In genomic region chr10:5760462-5760861, GRCh38 we compare ENCODE assay signal across 21 cellular contexts. TPM values are rescaled to one million over a fixed set of nuclear protein-coding genes. Genes with fewer than 3 reads are reported as not detected.
DNase-seq lines count a peak whose midpoint lies in the region; ATAC-seq and TF ChIP-seq lines count a peak whose summit lies in the region.
"Had no signal": no experiment of that assay in that cellular context is flagged by ENCODE, and none has a peak within 500 bp of the region (broad histone marks: within the 10 kb centered on the region; RNA-seq: fewer than 3 reads in every experiment).

No MANE protein-coding gene starts in this region.

- no peak for TF ChIP-seq POLR2A in transverse colon (IDR thresholded peaks at IDR 0.05)

- peaks cover 25 to 39% of the 10 kb centered on the region in 2 donors for H3K36me3 Mint-ChIP-seq in activated naive CD4-positive, alpha-beta T cell treated with anti-CD3 and anti-CD28 coated beads, Interleukin-2, amount 50 U/mL, for 72 hours
- H3K36me3 Mint-ChIP-seq in activated naive CD4-positive, alpha-beta T cell treated with anti-CD3 and anti-CD28 coated beads, Interleukin-2, amount 10 ng/mL, durations not matched to agents 7 days and 5 days = peaks cover 59% of the 10 kb centered on the region
- peaks cover 75% of the 10 kb centered on the region for H3K36me3 Mint-ChIP-seq in effector memory CD8-positive, alpha-beta T cell (ENCODE audit: insufficient read depth)
- peaks cover 39% of the 10 kb centered on the region for H3K36me3 Mint-ChIP-seq in natural killer cell treated with Interleukin-12 subunit alpha and Interleukin-12 subunit beta and Interleukin-15 and Interleukin-18, amount 100 ng/mL, for 72 hours

- POLR2A ChIA-PET in HEK293 (lab: Yijun Ruan, JAX) = no interaction called here

- peak overlapping the region; percentile 39 to 80 for H3K27ac Mint-ChIP-seq in activated naive CD4-positive, alpha-beta T cell treated with anti-CD3 and anti-CD28 coated beads, Interleukin-2, amount 50 U/mL, for 72 hours
- no peak overlapping the region for H3K27ac Mint-ChIP-seq in activated naive CD4-positive, alpha-beta T cell treated with anti-CD3 and anti-CD28 coated beads, Interleukin-2, amount 10 ng/mL, durations not matched to agents 7 days and 5 days
- H3K27ac Mint-ChIP-seq in effector memory CD8-positive, alpha-beta T cell = peak overlapping the region; percentile 6 to 9
- H3K27ac Mint-ChIP-seq in natural killer cell treated with Interleukin-12 subunit alpha and Interleukin-12 subunit beta and Interleukin-15 and Interleukin-18, amount 100 ng/mL, for 72 hours = peak overlapping the region; percentile 7 to 21
- H3K27ac Mint-ChIP-seq: GM23338 had no signal

- H3K4me1 Mint-ChIP-seq in activated naive CD4-positive, alpha-beta T cell treated with anti-CD3 and anti-CD28 coated beads, Interleukin-2, amount 10 ng/mL, durations not matched to agents 7 days and 5 days = no peaks in the 10 kb centered on the region
- H3K4me1 Mint-ChIP-seq in effector memory CD8-positive, alpha-beta T cell (ENCODE audit: low read depth in 2 of 2) = peaks cover 0 to 3% of the 10 kb centered on the region in 2 donors
- H3K4me1 Mint-ChIP-seq in natural killer cell treated with Interleukin-12 subunit alpha and Interleukin-12 subunit beta and Interleukin-15 and Interleukin-18, amount 100 ng/mL, for 72 hours (ENCODE audit: low read depth in 2 of 2) = peaks cover 3 to 8% of the 10 kb centered on the region in 2 donors
- H3K4me1 Mint-ChIP-seq: CD14-positive monocyte, GM23338 had no signal

- H3K9me3 Mint-ChIP-seq in activated naive CD4-positive, alpha-beta T cell treated with anti-CD3 and anti-CD28 coated beads, Interleukin-2, amount 50 U/mL, for 72 hours = no peaks in the 10 kb centered on the region
- no peaks in the 10 kb centered on the region for H3K9me3 Mint-ChIP-seq in activated naive CD4-positive, alpha-beta T cell treated with anti-CD3 and anti-CD28 coated beads, Interleukin-2, amount 10 ng/mL, durations not matched to agents 7 days and 5 days
- H3K9me3 Mint-ChIP-seq in effector memory CD8-positive, alpha-beta T cell = no peaks in the 10 kb centered on the region
- H3K9me3 Mint-ChIP-seq in natural killer cell treated with Interleukin-12 subunit alpha and Interleukin-12 subunit beta and Interleukin-15 and Interleukin-18, amount 100 ng/mL, for 72 hours = no peaks in the 10 kb centered on the region
- H3K9me3 Mint-ChIP-seq: CD14-positive monocyte, GM23338 had no signal

- H3K36me3 ChIP-seq in HEK293 (ENCODE audit: control insufficient read depth in 2 of 2, insufficient read depth in 1 of 2, low read length in 2 of 2) (peaks cover 45 to 94% of the 10 kb centered on the region in 2 experiments), transverse colon (peaks cover 0 to 69% (median 21%) of the 10 kb centered on the region in 4 donors)

- WGBS in transverse colon (ENCODE audit: low coverage in 1 of 2), 2 donors = 73 to 90% methylated on average over 2 of the region's 2 CpGs

- H3K4me1 ChIP-seq in HEK293 (ENCODE audit: control insufficient read depth, insufficient read depth, low read length) = no peaks in the 10 kb centered on the region
- H3K4me1 ChIP-seq in transverse colon = no peaks in the 10 kb centered on the region

- H3K4me3 ChIP-seq in HEK293 (ENCODE audit: low read depth, low read length) (no peak overlapping the region), transverse colon (no peak overlapping the region)
- H3K4me3 ChIP-seq: GM23338 had no signal

- CTCF ChIA-PET in activated naive CD4-positive, alpha-beta T cell treated with anti-CD3 and anti-CD28 coated beads, Interleukin-2, amount 10 ng/mL, durations not matched to agents 7 days and 5 days (lab: Charles Lee) = no interaction called here
- CTCF ChIA-PET in HEK293 (lab: Yijun Ruan, JAX) = no interaction called here

- TF ChIP-seq EP300 in transverse colon (IDR thresholded peaks at IDR 0.05; ENCODE audit: low read depth) = no peak

- in situ Hi-C loops in transverse colon (cut with MboI; ENCODE audit: low pct_ligation_motif_present in 1 of 4, low pct_unique_long_range_greater_than_20kb in 1 of 4, low sequenced_read_pairs in 3 of 4) = no loop called here

- H3K4me3 Mint-ChIP-seq in activated naive CD4-positive, alpha-beta T cell treated with anti-CD3 and anti-CD28 coated beads, Interleukin-2, amount 10 ng/mL, durations not matched to agents 7 days and 5 days = no peak overlapping the region
- no peak overlapping the region for H3K4me3 Mint-ChIP-seq in effector memory CD8-positive, alpha-beta T cell
- no peak overlapping the region for H3K4me3 Mint-ChIP-seq in natural killer cell treated with Interleukin-12 subunit alpha and Interleukin-12 subunit beta and Interleukin-15 and Interleukin-18, amount 100 ng/mL, for 72 hours
- H3K4me3 Mint-ChIP-seq: CD14-positive monocyte, GM23338 had no signal

- no peaks in the 10 kb centered on the region for H3K9me3 ChIP-seq in HEK293 (ENCODE audit: control insufficient read depth, insufficient read depth, low read depth, low read length)
- H3K9me3 ChIP-seq in transverse colon = no peaks in the 10 kb centered on the region

- intact Hi-C loops in transverse colon (cut with DNase I; ENCODE audit: low total_unique reads) = no loop called here

- DNase-seq in activated naive CD4-positive, alpha-beta T cell treated with anti-CD3 and anti-CD28 coated beads, Interleukin-2, amount 50 U/mL, for 72 hours (ENCODE audit: low spot score in 2 of 2) = no peak
- no peak for DNase-seq in activated naive CD4-positive, alpha-beta T cell treated with anti-CD3 and anti-CD28 coated beads, Interleukin-2, amount 10 ng/mL, durations not matched to agents 7 days and 5 days
- DNase-seq in effector memory CD8-positive, alpha-beta T cell = no peak
- no peak for DNase-seq in natural killer cell treated with Interleukin-12 subunit alpha and Interleukin-12 subunit beta and Interleukin-15 and Interleukin-18, amount 100 ng/mL, for 72 hours (ENCODE audit: low spot score)
- DNase-seq in transverse colon = no peak
- DNase-seq: AML-193; EL; KBM-7; MV-4-11; NCI-H1417 treated with DMSO at 0.1 percent for 48 hours; NCI-H1930; NCI-H2171; NCI-H446 treated with DMSO at 0.1 percent for 48 hours; NK-92 treated with Interleukin-12 subunit alpha and Interleukin-12 subunit beta, amount 100 ng/mL, for 24 hours; SHP77 had no signal

- no peaks in the 10 kb centered on the region for H3K27me3 ChIP-seq in transverse colon

- no peak for ATAC-seq in activated naive CD4-positive, alpha-beta T cell treated with anti-CD3 and anti-CD28 coated beads, Interleukin-2, amount 50 U/mL, for 72 hours
- no peak for ATAC-seq in effector memory CD8-positive, alpha-beta T cell (replicated peaks)
- ATAC-seq in natural killer cell treated with Interleukin-12 subunit alpha and Interleukin-12 subunit beta and Interleukin-15 and Interleukin-18, amount 100 ng/mL, for 72 hours = no peak
- ATAC-seq in GM21723 (IDR thresholded peaks at IDR 0.05; ENCODE audit: unreplicated experiment) (no peak), HG02571 (IDR thresholded peaks at IDR 0.05; ENCODE audit: unreplicated experiment) (no peak)
- ATAC-seq: GM23338, HCT116 had no signal

- no peaks in the 10 kb centered on the region for H3K27me3 Mint-ChIP-seq in activated naive CD4-positive, alpha-beta T cell treated with anti-CD3 and anti-CD28 coated beads, Interleukin-2, amount 10 ng/mL, durations not matched to agents 7 days and 5 days
- H3K27me3 Mint-ChIP-seq in effector memory CD8-positive, alpha-beta T cell = no peaks in the 10 kb centered on the region
- H3K27me3 Mint-ChIP-seq in natural killer cell treated with Interleukin-12 subunit alpha and Interleukin-12 subunit beta and Interleukin-15 and Interleukin-18, amount 100 ng/mL, for 72 hours = no peaks in the 10 kb centered on the region

- TF ChIP-seq CTCF in HEK293 (tag by site-specific recombination; IDR thresholded peaks at IDR 0.05) = no peak
- TF ChIP-seq CTCF in transverse colon (IDR thresholded peaks at IDR 0.05) = no peak

- H3K27ac ChIP-seq in HEK293 (ENCODE audit: extremely low read depth, low read depth, low read length) (no peak overlapping the region), transverse colon (no peak overlapping the region)

TF ChIP-seq in HEK293, 187 proteins besides CTCF, POLR2A, EP300 and RAD21:
- no peak for TF ChIP-seq SP2 (tag by site-specific recombination; IDR thresholded peaks at IDR 0.05)
- TF ChIP-seq, protein P1, sequence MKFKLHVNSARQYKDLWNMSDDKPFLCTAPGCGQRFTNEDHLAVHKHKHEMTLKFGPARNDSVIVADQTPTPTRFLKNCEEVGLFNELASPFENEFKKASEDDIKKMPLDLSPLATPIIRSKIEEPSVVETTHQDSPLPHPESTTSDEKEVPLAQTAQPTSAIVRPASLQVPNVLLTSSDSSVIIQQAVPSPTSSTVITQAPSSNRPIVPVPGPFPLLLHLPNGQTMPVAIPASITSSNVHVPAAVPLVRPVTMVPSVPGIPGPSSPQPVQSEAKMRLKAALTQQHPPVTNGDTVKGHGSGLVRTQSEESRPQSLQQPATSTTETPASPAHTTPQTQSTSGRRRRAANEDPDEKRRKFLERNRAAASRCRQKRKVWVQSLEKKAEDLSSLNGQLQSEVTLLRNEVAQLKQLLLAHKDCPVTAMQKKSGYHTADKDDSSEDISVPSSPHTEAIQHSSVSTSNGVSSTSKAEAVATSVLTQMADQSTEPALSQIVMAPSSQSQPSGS (tag by site-specific recombination; IDR thresholded peaks at IDR 0.05; ENCODE audit: low read depth) = peak; percentile 79
- TF ChIP-seq ZNF555 (tag by site-specific recombination; conservative IDR thresholded peaks at IDR 0.05) = no peak
- no peak for TF ChIP-seq ZFP3 (tag by site-specific recombination; IDR thresholded peaks at IDR 0.05; ENCODE audit: low read depth)

RNA-seq across cellular contexts. Expression of gene GDI2, which starts 52.8 kb away (rescaled TPM):
- 100 to 1,000 TPM; 234 to 281 TPM for total RNA-seq in activated naive CD4-positive, alpha-beta T cell treated with anti-CD3 and anti-CD28 coated beads, Interleukin-2, amount 50 U/mL, for 72 hours
- 100 to 1,000 TPM; 214 to 225 TPM for total RNA-seq in natural killer cell treated with Interleukin-12 subunit alpha and Interleukin-12 subunit beta and Interleukin-15 and Interleukin-18, amount 100 ng/mL, for 72 hours
- total RNA-seq in transverse colon = 100 to 1,000 TPM; 122 to 270 (median 203) TPM
